In genomic region chr1:173669491-173669941, GRCh38 we compare ENCODE assay signal across 8 cellular contexts. TPM values are rescaled to one million over a fixed set of nuclear protein-coding genes. Genes with fewer than 3 reads are reported as not detected.
DNase-seq lines count a peak whose midpoint lies in the region; ATAC-seq and TF ChIP-seq lines count a peak whose summit lies in the region.

Gene ANKRD45, minus strand, starts transcription at chr1:173669851. Its CDS starts 10,433 bp downstream, at chr1:173659418.

- no peaks in the 10 kb centered on the region for H3K36me3 Mint-ChIP-seq in activated T-helper 17 cell treated with anti-CD3 and anti-CD28 coated beads, Interleukin-2, amount 50 U/mL, for 72 hours (ENCODE audit: low read depth)

- H3K27ac ChIP-seq in heart left ventricle (no peak within 1 kb of the TSS), prostate gland (no peak within 1 kb of the TSS)

- H3K4me3 ChIP-seq in AG09309 (ENCODE audit: control insufficient read depth, low read depth, low read length) (peak within 1 kb of the TSS; percentile 40), heart left ventricle (peak within 1 kb of the TSS; percentile 15 to 63 (median 47)), prostate gland (peak within 1 kb of the TSS; percentile 8 to 42)

- TF ChIP-seq POLR2A in heart left ventricle (IDR thresholded peaks at IDR 0.05) (no peak), prostate gland (IDR thresholded peaks at IDR 0.05) (no peak)

- peak within 1 kb of the TSS; percentile 0 for H3K4me3 Mint-ChIP-seq in activated T-helper 17 cell treated with anti-CD3 and anti-CD28 coated beads, Interleukin-2, amount 50 U/mL, for 72 hours

- H3K27me3 ChIP-seq in heart left ventricle (peaks cover 0 to 21% (median 6%) of the 10 kb centered on the region in 9 donors), prostate gland (replicated peaks; ENCODE audit: insufficient read depth) (no peaks in the 10 kb centered on the region)

- H3K4me1 ChIP-seq in heart left ventricle (peaks cover 0 to 12% (median 7%) of the 10 kb centered on the region in 12 donors), prostate gland (replicated peaks) (no peaks in the 10 kb centered on the region)

- no peaks in the 10 kb centered on the region for H3K4me1 Mint-ChIP-seq in activated T-helper 17 cell treated with anti-CD3 and anti-CD28 coated beads, Interleukin-2, amount 50 U/mL, for 72 hours

- TF ChIP-seq CTCF in AG09309 (IDR thresholded peaks at IDR 0.05; ENCODE audit: control insufficient read depth, insufficient read depth, low read depth, low read length, missing control alignments) (no peak), heart left ventricle (IDR thresholded peaks at IDR 0.05) (peak in 1 of 12 donors; percentile 10), prostate gland (IDR thresholded peaks at IDR 0.05) (no peak)

- intact Hi-C loops in heart left ventricle (cut with DNase I) (no loop called here), prostate gland (cut with DNase I) (loop anchor here (10.0 kb wide), 1 partner anchor 165 kb away; no protein-coding TSS in a partner anchor)

- H3K27ac Mint-ChIP-seq in activated T-helper 17 cell treated with anti-CD3 and anti-CD28 coated beads, Interleukin-2, amount 50 U/mL, for 72 hours = no peak within 1 kb of the TSS

- WGBS in heart left ventricle, 4 donors = 2 to 3% (median 2%) methylated on average over 20 to 33 of the region's 33 CpGs
- 2% methylated on average over 33 of the region's 33 CpGs for WGBS in prostate gland

- H3K27me3 Mint-ChIP-seq in activated T-helper 17 cell treated with anti-CD3 and anti-CD28 coated beads, Interleukin-2, amount 50 U/mL, for 72 hours = peaks cover 29% of the 10 kb centered on the region

- ATAC-seq in HG03432 (IDR thresholded peaks at IDR 0.05; ENCODE audit: unreplicated experiment) = peak; percentile 36
- no peak for ATAC-seq in activated T-helper 17 cell treated with anti-CD3 and anti-CD28 coated beads, Interleukin-2, amount 50 U/mL, for 72 hours (replicated peaks)
- ATAC-seq in heart left ventricle = peak; percentile 32 to 69 (median 56)
- no peak for ATAC-seq in HG02970 (IDR thresholded peaks at IDR 0.05; ENCODE audit: low FRiP score, unreplicated experiment)
- no peak for ATAC-seq in HG03095 (IDR thresholded peaks at IDR 0.05; ENCODE audit: unreplicated experiment)

- H3K9me3 ChIP-seq in heart left ventricle (no peaks in the 10 kb centered on the region), prostate gland (no peaks in the 10 kb centered on the region)

- no peak for DNase-seq in AG09309 (ENCODE audit: low read depth)
- DNase-seq in heart left ventricle = peak; percentile 34 to 63 (median 44)
- DNase-seq in prostate gland (ENCODE audit: low spot score) = peak; percentile 13
- DNase-seq in H4 (ENCODE audit: low spot score) = no peak

- H3K9me3 Mint-ChIP-seq in activated T-helper 17 cell treated with anti-CD3 and anti-CD28 coated beads, Interleukin-2, amount 50 U/mL, for 72 hours = no peaks in the 10 kb centered on the region

- H3K36me3 ChIP-seq in heart left ventricle = no peaks in the 10 kb centered on the region
- no peaks in the 10 kb centered on the region for H3K36me3 ChIP-seq in prostate gland

RNA-seq across cellular contexts. Expression of gene ANKRD45, which starts in this region (rescaled TPM):
- total RNA-seq in activated T-helper 17 cell treated with anti-CD3 and anti-CD28 coated beads, Interleukin-2, amount 50 U/mL, for 72 hours = not detected
- under 1 TPM in 5 of 9 donors, not detected in 4; 0.18 to 0.27 (median 0.25) TPM for total RNA-seq in heart left ventricle
- polyA plus RNA-seq in heart left ventricle = not detected
- 1 to 10 TPM in 1 of 2 donors, not detected in 1; 2.3 TPM for total RNA-seq in prostate gland
- 0.08 TPM in 1 of 2 replicates, not detected in the other for total RNA-seq in H4 (2014; rRNA removed; shearing (Covaris generic))

Comparison
In these comparisons a context has a peak if more than half of its experiments do, and no peak if none do; other contexts are left out.
1. Peak in DNase-seq, ATAC-seq and H3K4me3 ChIP-seq in heart left ventricle; RNA of the gene not detected or under 1 TPM.